Comparison of ENCODE assay signal across 1 cellular context in genomic region chr22:31586137-31586920, GRCh38.
A peak's percentile ranks its signal among the peaks of the same experiment; 100 is the strongest.
TF ChIP-seq lines count a peak whose summit lies in the region.

No MANE protein-coding gene starts in this region.

TF ChIP-seq in HepG2, 621 proteins besides CTCF, POLR2A, EP300 and RAD21 (continued from another document and continues in another):
- peak; percentile 32; the same call in 1 of the 2 replicates for TF ChIP-seq HMGXB3 (CRISPR knock-in tag; IDR thresholded peaks at IDR 0.05; ENCODE audit: borderline replicate concordance)
- no peak for TF ChIP-seq PRPF4 (IDR thresholded peaks at IDR 0.05; ENCODE audit: low read depth, low read length, poor library complexity, severe bottlenecking)
- TF ChIP-seq HMG20B (CRISPR knock-in tag; conservative IDR thresholded peaks at IDR 0.05), result peak; percentile 75; the same call in 1 of the 2 replicates
- TF ChIP-seq SP140L (CRISPR knock-in tag; IDR thresholded peaks at IDR 0.05; ENCODE audit: borderline replicate concordance), result no peak
- TF ChIP-seq MTF2 (CRISPR knock-in tag; IDR thresholded peaks at IDR 0.05; ENCODE audit: borderline replicate concordance), result no peak
- no peak for TF ChIP-seq MTF1 (CRISPR knock-in tag; IDR thresholded peaks at IDR 0.05)
- peak; percentile 62 for TF ChIP-seq MEF2D (CRISPR knock-in tag; IDR thresholded peaks at IDR 0.05)
- TF ChIP-seq ZNF569 (CRISPR knock-in tag; IDR thresholded peaks at IDR 0.05; ENCODE audit: borderline replicate concordance), result no peak
- TF ChIP-seq ZNF335 (CRISPR knock-in tag; IDR thresholded peaks at IDR 0.05), result 0 out of 2 replicates have a peak, but pooled peaks have one; percentile 38
- no peak for TF ChIP-seq ZNF839 (CRISPR knock-in tag; IDR thresholded peaks at IDR 0.05; ENCODE audit: borderline replicate concordance)
- peak; percentile 70; the same call in 1 of the 2 replicates for TF ChIP-seq ZNF639 (CRISPR knock-in tag; conservative IDR thresholded peaks at IDR 0.05)
- TF ChIP-seq ZKSCAN8 (CRISPR knock-in tag; IDR thresholded peaks at IDR 0.05; ENCODE audit: borderline replicate concordance), result peak; percentile 51; the same call in 1 of the 2 replicates
- TF ChIP-seq CBX5 (CRISPR knock-in tag; IDR thresholded peaks at IDR 0.05; ENCODE audit: borderline replicate concordance), result no peak
- TF ChIP-seq CHD4 (IDR thresholded peaks at IDR 0.05; ENCODE audit: borderline replicate concordance, low read length), result peak; percentile 47; the same call in 1 of the 2 replicates
- TF ChIP-seq SP1 (IDR thresholded peaks at IDR 0.05), result no peak
- TF ChIP-seq SP1 (CRISPR knock-in tag; IDR thresholded peaks at IDR 0.05), result no peak
- TF ChIP-seq ZBTB37 (CRISPR knock-in tag; IDR thresholded peaks at IDR 0.05), result no peak
- TF ChIP-seq ZNF253 (CRISPR knock-in tag; IDR thresholded peaks at IDR 0.05; ENCODE audit: borderline replicate concordance), result no peak
- TF ChIP-seq ZNF605 (CRISPR knock-in tag; IDR thresholded peaks at IDR 0.05), result no peak
- TF ChIP-seq KLF6 (CRISPR knock-in tag; IDR thresholded peaks at IDR 0.05), result peak; percentile 35; the same call in 1 of the 2 replicates
- TF ChIP-seq ZNF292 (CRISPR knock-in tag; IDR thresholded peaks at IDR 0.05; ENCODE audit: borderline replicate concordance, low read depth), result peak; percentile 72; the same call in 1 of the 2 replicates
- no peak for TF ChIP-seq ZIK1 (CRISPR knock-in tag; IDR thresholded peaks at IDR 0.05; ENCODE audit: borderline replicate concordance, low read depth)
- TF ChIP-seq ERF (CRISPR knock-in tag; IDR thresholded peaks at IDR 0.05), result peak; percentile 80
- no peak for TF ChIP-seq SRF (IDR thresholded peaks at IDR 0.05; ENCODE audit: low read depth, low read length)
- peak; percentile 74 for TF ChIP-seq TARDBP (CRISPR knock-in tag; IDR thresholded peaks at IDR 0.05)
- TF ChIP-seq GATAD1 (CRISPR knock-in tag; IDR thresholded peaks at IDR 0.05), result 0 out of 2 replicates have a peak, but pooled peaks have one; percentile 34
- no peak for TF ChIP-seq DZIP1 (CRISPR knock-in tag; IDR thresholded peaks at IDR 0.05)
- TF ChIP-seq JDP2 (CRISPR knock-in tag; IDR thresholded peaks at IDR 0.05; ENCODE audit: borderline replicate concordance), result no peak
- peak; percentile 96 for TF ChIP-seq HDAC2 (CRISPR knock-in tag; IDR thresholded peaks at IDR 0.05)
- TF ChIP-seq MYC (CRISPR knock-in tag; IDR thresholded peaks at IDR 0.05; ENCODE audit: borderline replicate concordance), result no peak
- no peak for TF ChIP-seq GMEB1 (CRISPR knock-in tag; IDR thresholded peaks at IDR 0.05; ENCODE audit: borderline replicate concordance)
- TF ChIP-seq DMAP1 (CRISPR knock-in tag; IDR thresholded peaks at IDR 0.05), result no peak
- peak; percentile 78; the same call in 1 of the 2 replicates for TF ChIP-seq FOXK1 (CRISPR knock-in tag; IDR thresholded peaks at IDR 0.05; ENCODE audit: borderline replicate concordance, low read depth)
- TF ChIP-seq ZNF772 (CRISPR knock-in tag; IDR thresholded peaks at IDR 0.05), result no peak
- peak; percentile 83 for TF ChIP-seq TFE3 (CRISPR knock-in tag; IDR thresholded peaks at IDR 0.05)
- peak; percentile 92 for TF ChIP-seq TCF7 (IDR thresholded peaks at IDR 0.05; ENCODE audit: low read depth)
- no peak for TF ChIP-seq ZNF407 (CRISPR knock-in tag; IDR thresholded peaks at IDR 0.05; ENCODE audit: not compliant biosample characterization)
- no peak for TF ChIP-seq ZNF891 (CRISPR knock-in tag; IDR thresholded peaks at IDR 0.05)
- TF ChIP-seq EEA1 (CRISPR knock-in tag; IDR thresholded peaks at IDR 0.05; ENCODE audit: borderline replicate concordance), result no peak
- TF ChIP-seq ZBTB7B (CRISPR knock-in tag; IDR thresholded peaks at IDR 0.05), result peak; percentile 98
